11 cellular contexts compared by ENCODE assay signal in genomic region chr16:14487579-14487978, GRCh38.
DNase-seq lines count a peak whose midpoint lies in the region; ATAC-seq, FAIRE-seq and TF ChIP-seq lines count a peak whose summit lies in the region.
"Had no signal": no experiment of that assay in that cellular context is flagged by ENCODE, and none has a peak within 500 bp of the region (broad histone marks: within the 10 kb centered on the region; RNA-seq: fewer than 3 reads in every experiment).

No MANE protein-coding gene starts in this region.

- no peaks in the 10 kb centered on the region for H3K27me3 Mint-ChIP-seq in astrocyte (ENCODE audit: low read depth, unreplicated experiment)
- H3K27me3 Mint-ChIP-seq in activated CD4-positive, alpha-beta memory T cell treated with anti-CD3 and anti-CD28 coated beads, Interleukin-2, amount 10 ng/mL, durations not matched to agents 7 days and 5 days: no peaks in the 10 kb centered on the region
- H3K27me3 Mint-ChIP-seq: activated CD4-positive, alpha-beta memory T cell treated with anti-CD3 and anti-CD28 coated beads for 36 hours had no signal

- H3K9me1 ChIP-seq in IMR-90 (ENCODE audit: insufficient read depth, low read length): peaks cover 27% of the 10 kb centered on the region

- H3K4me3 Mint-ChIP-seq in astrocyte (ENCODE audit: unreplicated experiment): no peak overlapping the region
- no peak overlapping the region for H3K4me3 Mint-ChIP-seq in activated CD4-positive, alpha-beta memory T cell treated with anti-CD3 and anti-CD28 coated beads, Interleukin-2, amount 10 ng/mL, durations not matched to agents 7 days and 5 days
- H3K4me3 Mint-ChIP-seq: activated CD4-positive, alpha-beta memory T cell treated with anti-CD3 and anti-CD28 coated beads for 36 hours had no signal

- no peaks in the 10 kb centered on the region for H3K79me2 ChIP-seq in astrocyte (ENCODE audit: insufficient read depth, low read length)

- peak overlapping the region; percentile 9 for H3K27ac Mint-ChIP-seq in astrocyte (ENCODE audit: unreplicated experiment)
- H3K27ac Mint-ChIP-seq in activated CD4-positive, alpha-beta memory T cell treated with anti-CD3 and anti-CD28 coated beads, Interleukin-2, amount 10 ng/mL, durations not matched to agents 7 days and 5 days: no peak overlapping the region
- H3K27ac Mint-ChIP-seq: activated CD4-positive, alpha-beta memory T cell treated with anti-CD3 and anti-CD28 coated beads for 36 hours had no signal

- H3K36me3 Mint-ChIP-seq in astrocyte (ENCODE audit: low read depth, unreplicated experiment): peaks cover 2% of the 10 kb centered on the region
- H3K36me3 Mint-ChIP-seq in activated CD4-positive, alpha-beta memory T cell treated with anti-CD3 and anti-CD28 coated beads, Interleukin-2, amount 10 ng/mL, durations not matched to agents 7 days and 5 days (ENCODE audit: low read depth): peaks cover 2% of the 10 kb centered on the region

- H3K36me3 ChIP-seq in BE2C: no peaks in the 10 kb centered on the region
- H3K36me3 ChIP-seq in IMR-90 (ENCODE audit: control insufficient read depth, insufficient read depth, low read length): 0 out of 2 replicates have a peak, but pooled peaks cover 2% of the 10 kb centered on the region
- peaks cover under 1% of the 10 kb centered on the region for H3K36me3 ChIP-seq in astrocyte (ENCODE audit: insufficient read depth, low read length)
- peaks cover 0 to 1% of the 10 kb centered on the region in 2 experiments for H3K36me3 ChIP-seq in mesenchymal stem cell (ENCODE audit: control insufficient read depth in 1 of 2, insufficient read depth in 2 of 2, low read depth in 1 of 2, low read length in 2 of 2)
- H3K36me3 ChIP-seq: prostate gland had no signal

- ATAC-seq in IMR-90 (ENCODE audit: low read depth) (no peak), GM21367 (IDR thresholded peaks at IDR 0.05; ENCODE audit: unreplicated experiment) (no peak)

- no peaks in the 10 kb centered on the region for H3K9me3 ChIP-seq in BE2C
- H3K9me3 ChIP-seq in IMR-90 (ENCODE audit: control insufficient read depth, insufficient read depth, low read length): no peaks in the 10 kb centered on the region
- H3K9me3 ChIP-seq in astrocyte (ENCODE audit: insufficient read depth, low read depth, low read length): no peaks in the 10 kb centered on the region
- no peaks in the 10 kb centered on the region for H3K9me3 ChIP-seq in mesenchymal stem cell (ENCODE audit: control insufficient read depth, low read length)
- H3K9me3 ChIP-seq: prostate gland had no signal

- H2BK120ac ChIP-seq in IMR-90 (ENCODE audit: low read depth, low read length) (no peak overlapping the region; the same call in 1 of the 2 replicates), mesenchymal stem cell (ENCODE audit: low read depth, low read length) (no peak overlapping the region)

- H3K23ac ChIP-seq in IMR-90 (ENCODE audit: low read depth, low read length): peak overlapping the region; percentile 11; the same call in 1 of the 2 replicates
- no peak overlapping the region for H3K23ac ChIP-seq in mesenchymal stem cell (ENCODE audit: low read length in 2 of 2)

- H3K4ac ChIP-seq in IMR-90 (ENCODE audit: low read depth, low read length) (peak overlapping the region; percentile 3; the same call in 1 of the 2 replicates), mesenchymal stem cell (ENCODE audit: low read depth in 1 of 2, low read length in 2 of 2) (no peak overlapping the region)

- peak overlapping the region; percentile 23; the same call in 1 of the 2 replicates for H3K27ac ChIP-seq in IMR-90 (ENCODE audit: insufficient read depth, low read length)
- no peak overlapping the region for H3K27ac ChIP-seq in astrocyte (ENCODE audit: low read depth, low read length)
- H3K27ac ChIP-seq in mesenchymal stem cell (ENCODE audit: low read length, poor library complexity, severe bottlenecking): peak overlapping the region; percentile 8

- H3K18ac ChIP-seq in IMR-90 (ENCODE audit: low read depth, low read length) (peak overlapping the region; percentile 11), mesenchymal stem cell (ENCODE audit: low read depth in 1 of 2, low read length in 2 of 2) (no peak overlapping the region)

- no peak overlapping the region for H2BK12ac ChIP-seq in mesenchymal stem cell (ENCODE audit: low read length in 2 of 2)

- DNase-seq in BE2C (no peak), IMR-90 (no peak), astrocyte (ENCODE audit: low read depth) (no peak), mesenchymal stem cell (no peak), T1000 (lab: John Stamatoyannopoulos, UW) (no peak), mesenteric fat pad (ENCODE audit: low spot score) (no peak)
- DNase-seq in activated CD4-positive, alpha-beta memory T cell treated with anti-CD3 and anti-CD28 coated beads, Interleukin-2, amount 10 ng/mL, durations not matched to agents 7 days and 5 days: no peak
- DNase-seq: activated CD4-positive, alpha-beta memory T cell treated with anti-CD3 and anti-CD28 coated beads for 36 hours; NCI-H1048 had no signal

- dilution Hi-C loops in IMR-90 (cut with HindIII; ENCODE audit: low sequenced_read_pairs, unreplicated experiment): no loop called here

- TF ChIP-seq CTCF in BE2C (IDR thresholded peaks at IDR 0.05; ENCODE audit: low read depth, low read length) (no peak), IMR-90 (conservative IDR thresholded peaks at IDR 0.05; ENCODE audit: low read depth, low read length) (no peak), astrocyte (IDR thresholded peaks at IDR 0.05; ENCODE audit: insufficient read depth, low read depth, low read length) (no peak)

- peaks cover 0 to 30% of the 10 kb centered on the region in 2 experiments; a peak in 2 of 4 replicates for H3K79me1 ChIP-seq in IMR-90 (ENCODE audit: low read depth in 1 of 2, low read length in 2 of 2)
- H3K79me1 ChIP-seq in mesenchymal stem cell (replicated peaks; ENCODE audit: low read length, poor library complexity, severe bottlenecking): peaks cover 10% of the 10 kb centered on the region

- no TSS peak for BruUV-seq in IMR-90 (replicated peaks; lab: Mats Ljungman, UMichigan)

- in situ Hi-C loops in IMR-90 (cut with MboI; ENCODE audit: low sequenced_read_pairs): no loop called here

- H3K4me1 ChIP-seq in BE2C (peaks cover 19% of the 10 kb centered on the region), IMR-90 (ENCODE audit: control insufficient read depth, insufficient read depth, low read length) (peaks cover 17% of the 10 kb centered on the region), astrocyte (ENCODE audit: insufficient read depth, low read length) (peaks cover 24% of the 10 kb centered on the region), mesenchymal stem cell (ENCODE audit: control insufficient read depth, insufficient read depth, low read depth, low read length) (peaks cover 29% of the 10 kb centered on the region)
- H3K4me1 ChIP-seq: prostate gland had no signal

- TF ChIP-seq RAD21 in IMR-90 (IDR thresholded peaks at IDR 0.05; ENCODE audit: low read length): no peak

- H3K27me3 ChIP-seq in BE2C (no peaks in the 10 kb centered on the region), IMR-90 (ENCODE audit: control insufficient read depth, insufficient read depth, low read length) (no peaks in the 10 kb centered on the region), astrocyte (ENCODE audit: insufficient read depth, low read length) (no peaks in the 10 kb centered on the region), mesenchymal stem cell (ENCODE audit: control insufficient read depth in 1 of 2, insufficient read depth in 1 of 2, low read length in 2 of 2) (no peaks in the 10 kb centered on the region)

- no peak overlapping the region for H2AK9ac ChIP-seq in IMR-90 (replicated peaks; ENCODE audit: low read depth, low read length, poor library complexity)

- H4K91ac ChIP-seq in IMR-90 (ENCODE audit: insufficient read depth, low read depth, low read length) (no peak overlapping the region), mesenchymal stem cell (ENCODE audit: low read length) (no peak overlapping the region)

- H3K14ac ChIP-seq in IMR-90 (replicated peaks; ENCODE audit: low read depth, low read length) (no peak overlapping the region), mesenchymal stem cell (ENCODE audit: low read length in 2 of 2) (no peak overlapping the region)

- no peaks in the 10 kb centered on the region for H3K9me3 Mint-ChIP-seq in astrocyte (ENCODE audit: unreplicated experiment)
- H3K9me3 Mint-ChIP-seq in activated CD4-positive, alpha-beta memory T cell treated with anti-CD3 and anti-CD28 coated beads, Interleukin-2, amount 10 ng/mL, durations not matched to agents 7 days and 5 days: no peaks in the 10 kb centered on the region
- H3K9me3 Mint-ChIP-seq: activated CD4-positive, alpha-beta memory T cell treated with anti-CD3 and anti-CD28 coated beads for 36 hours had no signal

- TF ChIP-seq POLR2A in IMR-90 (IDR thresholded peaks at IDR 0.05; ENCODE audit: low read depth, low read length): no peak

- peaks cover 47% of the 10 kb centered on the region for H3K4me1 Mint-ChIP-seq in astrocyte (ENCODE audit: low read depth, unreplicated experiment)
- peaks cover 17% of the 10 kb centered on the region for H3K4me1 Mint-ChIP-seq in activated CD4-positive, alpha-beta memory T cell treated with anti-CD3 and anti-CD28 coated beads, Interleukin-2, amount 10 ng/mL, durations not matched to agents 7 days and 5 days

- intact Hi-C loops in IMR-90 (cut with micrococcal nuclease): loop anchor here (1.0 kb wide), 1 partner anchor 14 kb away; no protein-coding TSS in a partner anchor

- POLR2A ChIA-PET in IMR-90 (lab: Charles Lee; ENCODE audit: unreplicated experiment): interaction anchor here (0.6 to 0.9 kb wide), 2 partner anchors 13 to 15 kb away, joined by 5 to 6 read pairs; no protein-coding TSS in a partner anchor
- POLR2A ChIA-PET in activated CD4-positive, alpha-beta memory T cell treated with anti-CD3 and anti-CD28 coated beads, Interleukin-2, amount 10 ng/mL, durations not matched to agents 7 days and 5 days (lab: Charles Lee): no interaction called here

- H3K56ac ChIP-seq in IMR-90 (ENCODE audit: extremely low read depth, insufficient read depth, low read length): no peak overlapping the region

- no CpG with 5 or more reads among the region's 3 CpGs for WGBS in IMR-90 (ENCODE audit: extremely low coverage in 2 of 2, insufficient read length in 1 of 2), 2 experiments
- 7% methylated on average over 2 of the region's 3 CpGs for WGBS in mesenchymal stem cell

- H4K8ac ChIP-seq in IMR-90 (ENCODE audit: low read depth in 2 of 2, low read length in 2 of 2) (peak overlapping the region in 1 of 2 experiments; percentile 10; a peak in 1 of 4 replicates), mesenchymal stem cell (ENCODE audit: low read length) (no peak overlapping the region)

- CTCF ChIA-PET in IMR-90 (lab: Yijun Ruan, JAX): interaction anchor here (1.8 to 2.1 kb wide), 2 partner anchors 11 to 14 kb away, joined by 7 to 12 read pairs; no protein-coding TSS in a partner anchor
- CTCF ChIA-PET in activated CD4-positive, alpha-beta memory T cell treated with anti-CD3 and anti-CD28 coated beads, Interleukin-2, amount 10 ng/mL, durations not matched to agents 7 days and 5 days (lab: Charles Lee): no interaction called here

- H2BK5ac ChIP-seq in IMR-90 (ENCODE audit: low read depth, low read length, poor library complexity, severe bottlenecking) (no peak overlapping the region), mesenchymal stem cell (ENCODE audit: low read depth, low read length, poor library complexity, severe bottlenecking) (no peak overlapping the region)

- H2AFZ ChIP-seq in IMR-90 (replicated peaks; ENCODE audit: low read length, poor library complexity) (no peak overlapping the region), astrocyte (ENCODE audit: low read depth, low read length) (no peak overlapping the region), mesenchymal stem cell (ENCODE audit: low read depth, low read length) (no peak overlapping the region)

- H4K20me1 ChIP-seq in IMR-90 (ENCODE audit: insufficient read depth, low read length) (no peaks in the 10 kb centered on the region; the same call in 1 of the 2 replicates), astrocyte (ENCODE audit: insufficient read depth, low read length) (no peaks in the 10 kb centered on the region)

- H2BK15ac ChIP-seq in IMR-90 (ENCODE audit: low read depth, low read length) (no peak overlapping the region), mesenchymal stem cell (ENCODE audit: low read depth, poor library complexity, severe bottlenecking) (no peak overlapping the region)

- H3K4me3 ChIP-seq in BE2C (ENCODE audit: low read depth, low read length) (peak overlapping the region; percentile 63), IMR-90 (ENCODE audit: insufficient read depth, low read depth, low read length) (no peak overlapping the region), astrocyte (ENCODE audit: insufficient read depth, low read depth, low read length) (no peak overlapping the region), mesenchymal stem cell (ENCODE audit: insufficient read depth in 1 of 2, low read depth in 1 of 2, low read length in 2 of 2) (peak overlapping the region in 1 of 2 experiments; percentile 67)
- H3K4me3 ChIP-seq: prostate gland had no signal

- H4K5ac ChIP-seq in IMR-90 (ENCODE audit: low read depth, low read length): no peak overlapping the region

- H2AK5ac ChIP-seq in IMR-90 (ENCODE audit: low read depth, low read length): no peak overlapping the region
- no peak overlapping the region for H2AK5ac ChIP-seq in mesenchymal stem cell (ENCODE audit: low read length, severe bottlenecking)

- no peak overlapping the region for H3K4me2 ChIP-seq in IMR-90 (ENCODE audit: low read depth, low read length)
- H3K4me2 ChIP-seq in astrocyte (ENCODE audit: low read length): peak overlapping the region; percentile 81
- no peak overlapping the region for H3K4me2 ChIP-seq in mesenchymal stem cell (ENCODE audit: low read length, poor library complexity, severe bottlenecking)

- H3K9ac ChIP-seq in IMR-90 (ENCODE audit: low read depth, low read length) (no peak overlapping the region; the same call in 1 of the 2 replicates), astrocyte (ENCODE audit: low read length) (peak overlapping the region; percentile 73), mesenchymal stem cell (ENCODE audit: low read length) (peak overlapping the region; percentile 77)

- no peak overlapping the region; the same call in 1 of the 2 replicates for H2BK20ac ChIP-seq in IMR-90 (ENCODE audit: low read depth, low read length)

- FAIRE-seq in astrocyte (lab: Jason Lieb, UNC): no peak
